In the genomic region with DNA sequence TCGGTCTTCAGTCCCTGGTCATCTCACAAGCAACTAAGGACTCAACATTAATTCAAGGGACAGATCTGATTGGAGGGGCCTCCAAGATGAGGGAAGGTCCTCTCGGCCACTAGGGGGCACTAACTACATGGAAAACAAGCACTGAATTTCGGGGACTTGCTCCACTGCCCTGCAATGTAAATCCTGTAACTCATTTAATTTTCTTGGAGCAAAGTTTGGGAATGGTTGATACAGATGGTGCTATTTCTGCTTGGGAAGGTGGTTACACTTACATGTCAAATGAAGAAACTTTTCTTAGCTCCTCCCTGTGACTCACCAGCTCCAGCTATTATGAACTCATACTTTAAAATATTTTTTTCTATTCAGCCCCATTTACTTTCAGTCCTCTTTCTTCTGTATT, we compare ENCODE assay signal across 8 cellular contexts.
DNase-seq lines count a peak whose midpoint lies in the region; ATAC-seq and TF ChIP-seq lines count a peak whose summit lies in the region.

No MANE protein-coding gene starts in this region.

- H2AFZ ChIP-seq in fibroblast of lung (ENCODE audit: low read length) (no peak overlapping the region), osteoblast (ENCODE audit: low read length) (peak overlapping the region; percentile 26)

- H3K9me3 ChIP-seq in HEK293 (ENCODE audit: control insufficient read depth, insufficient read depth, low read depth, low read length) (no peaks in the 10 kb centered on the region), fibroblast of lung (ENCODE audit: control insufficient read depth, insufficient read depth, low read depth, low read length) (no peaks in the 10 kb centered on the region), osteoblast (ENCODE audit: low read depth, low read length) (no peaks in the 10 kb centered on the region)

- H3K27ac ChIP-seq in HEK293 (ENCODE audit: extremely low read depth, low read depth, low read length) (no peak overlapping the region), fibroblast of lung (ENCODE audit: insufficient read depth, low read length) (no peak overlapping the region), osteoblast (ENCODE audit: low read depth, low read length) (no peak overlapping the region)

- H3K4me3 ChIP-seq in HEK293 (ENCODE audit: low read depth, low read length), result no peak overlapping the region
- H3K4me3 ChIP-seq in fibroblast of lung (replicated peaks in 1 of 4; ENCODE audit: control extremely low read depth in 1 of 4, insufficient read depth in 1 of 4, low read depth in 3 of 4, low read length in 4 of 4), result no peak overlapping the region
- H3K4me3 ChIP-seq in osteoblast (ENCODE audit: insufficient read depth, low read length), result no peak overlapping the region

- H4K20me1 ChIP-seq in fibroblast of lung (ENCODE audit: control insufficient read depth, extremely low read depth, insufficient read depth, low read length) (no peaks in the 10 kb centered on the region), osteoblast (ENCODE audit: insufficient read depth, low read length) (no peaks in the 10 kb centered on the region)

- H3K36me3 ChIP-seq in HEK293 (ENCODE audit: control insufficient read depth in 2 of 2, insufficient read depth in 1 of 2, low read length in 2 of 2) (no peaks in the 10 kb centered on the region), fibroblast of lung (ENCODE audit: control insufficient read depth, insufficient read depth, low read length) (no peaks in the 10 kb centered on the region), osteoblast (ENCODE audit: insufficient read depth, low read length) (no peaks in the 10 kb centered on the region)

- H3K9ac ChIP-seq in fibroblast of lung (ENCODE audit: insufficient read depth, low read length), result no peak overlapping the region

- peak overlapping the region; percentile 46 for H3K4me2 ChIP-seq in fibroblast of lung (ENCODE audit: extremely low read depth, insufficient read depth, low read length)
- H3K4me2 ChIP-seq in osteoblast (ENCODE audit: insufficient read depth, low read length), result peak overlapping the region; percentile 0

- TF ChIP-seq CTCF in HEK293 (tag by site-specific recombination; IDR thresholded peaks at IDR 0.05), result peak; percentile 37
- peak; percentile 89 to 90 for TF ChIP-seq CTCF in fibroblast of lung (conservative IDR thresholded peaks at IDR 0.05 in 1 of 2, IDR thresholded peaks at IDR 0.05 in 1 of 2; ENCODE audit: low read depth in 1 of 2, low read length in 2 of 2)
- TF ChIP-seq CTCF in osteoblast (IDR thresholded peaks at IDR 0.05; ENCODE audit: extremely low read depth, low read depth, low read length), result peak; percentile 95

- DNase-seq in COLO829 (ENCODE audit: low spot score) (peak; percentile 51), NOMO-1 treated with DMSO at 0.1 percent for 48 hours (lab: John Stamatoyannopoulos, UW; ENCODE audit: unreplicated experiment) (peak; percentile 49), fibroblast of lung (ENCODE audit: low read depth in 2 of 2) (peak; percentile 83 to 91), osteoblast (ENCODE audit: insufficient read length, low spot score, missing footprints) (peak; percentile 82)
- peak; percentile 66 for DNase-seq in activated CD8-positive, alpha-beta memory T cell treated with anti-CD3 and anti-CD28 coated beads, Interleukin-2, amount 50 U/mL, for 48 hours

- H3K79me2 ChIP-seq in fibroblast of lung (ENCODE audit: control insufficient read depth, insufficient read depth, low read length), result no peaks in the 10 kb centered on the region
- H3K79me2 ChIP-seq in osteoblast (ENCODE audit: insufficient read depth, low read length), result no peaks in the 10 kb centered on the region

- no peaks in the 10 kb centered on the region for H3K27me3 ChIP-seq in fibroblast of lung (ENCODE audit: control insufficient read depth, insufficient read depth, low read length)
- peaks cover 34% of the 10 kb centered on the region for H3K27me3 ChIP-seq in osteoblast (ENCODE audit: insufficient read depth, low read length)

- H3K4me1 ChIP-seq in HEK293 (ENCODE audit: control insufficient read depth, insufficient read depth, low read length) (no peaks in the 10 kb centered on the region), fibroblast of lung (ENCODE audit: control insufficient read depth, extremely low read depth, insufficient read depth, low read length) (no peaks in the 10 kb centered on the region), osteoblast (ENCODE audit: insufficient read depth, low read length) (peaks cover 6% of the 10 kb centered on the region)

- POLR2A ChIA-PET in HEK293 (lab: Yijun Ruan, JAX), result no interaction called here

- ATAC-seq in HG02852 (IDR thresholded peaks at IDR 0.05; ENCODE audit: unreplicated experiment) (no peak), HG03097 (IDR thresholded peaks at IDR 0.05; ENCODE audit: low FRiP score, unreplicated experiment) (no peak)

- CTCF ChIA-PET in HEK293 (lab: Yijun Ruan, JAX), result interaction anchor here (0.6 to 7.8 kb wide), 18 partner anchors 10 to 459 kb away, joined by 3 to 190 read pairs (median 3); a partner anchor contains a TSS

TF ChIP-seq in HEK293, 187 proteins besides CTCF, POLR2A, EP300 and RAD21:
- TF ChIP-seq ZNF654 (tag by site-specific recombination; IDR thresholded peaks at IDR 0.05; ENCODE audit: low read depth), result peak; percentile 63
- TF ChIP-seq ZNF664 (tag by site-specific recombination; IDR thresholded peaks at IDR 0.05), result no peak

Comparison
In these comparisons a context has a peak if more than half of its experiments do, and no peak if none do; other contexts are left out.
1. CTCF ChIP-seq: peak in every context shown above with its lines; median percentile 95 in osteoblast; 90 in fibroblast of lung; 37 in HEK293.